2 cellular contexts compared by ENCODE assay signal in genomic region chr10:132537713-132538020, GRCh38.
TF ChIP-seq lines count a peak whose summit lies in the region.

TSS of gene INPP5A (plus strand) at chr10:132537787. CDS start at chr10:132538097, 310 bp downstream.

TF ChIP-seq in SK-N-SH, 30 proteins besides CTCF, POLR2A, EP300 and RAD21 (continued from another document):
- TF ChIP-seq ZBTB33 (IDR thresholded peaks at IDR 0.05; ENCODE audit: borderline replicate concordance, low read depth) (no peak), FOSL2 (IDR thresholded peaks at IDR 0.05; ENCODE audit: borderline replicate concordance, low read depth) (no peak), YY1 (IDR thresholded peaks at IDR 0.05; ENCODE audit: low read depth) (peak; percentile 55; the same call in 1 of the 2 replicates), RCOR1 (IDR thresholded peaks at IDR 0.05; ENCODE audit: low read length) (no peak), SMC3 (IDR thresholded peaks at IDR 0.05; ENCODE audit: low read depth, low read length) (no peak), MXI1 (IDR thresholded peaks at IDR 0.05; ENCODE audit: low read depth, low read length) (no peak), GABPA (IDR thresholded peaks at IDR 0.05; ENCODE audit: low read depth) (no peak), RXRA (IDR thresholded peaks at IDR 0.05; ENCODE audit: borderline replicate concordance, low read depth) (no peak), GATA2 (CRISPR knock-in tag; IDR thresholded peaks at IDR 0.05) (no peak), FOXJ3 (CRISPR knock-in tag; IDR thresholded peaks at IDR 0.05) (no peak), POLR2AphosphoS5 (IDR thresholded peaks at IDR 0.05; ENCODE audit: low read depth, low read length) (peak; percentile 42; the same call in 1 of the 2 replicates)
- TF ChIP-seq, protein P1, sequence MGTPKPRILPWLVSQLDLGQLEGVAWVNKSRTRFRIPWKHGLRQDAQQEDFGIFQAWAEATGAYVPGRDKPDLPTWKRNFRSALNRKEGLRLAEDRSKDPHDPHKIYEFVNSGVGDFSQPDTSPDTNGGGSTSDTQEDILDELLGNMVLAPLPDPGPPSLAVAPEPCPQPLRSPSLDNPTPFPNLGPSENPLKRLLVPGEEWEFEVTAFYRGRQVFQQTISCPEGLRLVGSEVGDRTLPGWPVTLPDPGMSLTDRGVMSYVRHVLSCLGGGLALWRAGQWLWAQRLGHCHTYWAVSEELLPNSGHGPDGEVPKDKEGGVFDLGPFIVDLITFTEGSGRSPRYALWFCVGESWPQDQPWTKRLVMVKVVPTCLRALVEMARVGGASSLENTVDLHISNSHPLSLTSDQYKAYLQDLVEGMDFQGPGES (IDR thresholded peaks at IDR 0.05; ENCODE audit: low read depth, low read length), result no peak

TF ChIP-seq in SK-N-SH treated with all-trans-retinoic acid at 6 μM for 48 hours, 23 proteins besides CTCF, POLR2A, EP300 and RAD21 (continued from another document):
- TF ChIP-seq PATZ1 (CRISPR knock-in tag; IDR thresholded peaks at IDR 0.05; ENCODE audit: borderline replicate concordance) (no peak), ZNF565 (CRISPR knock-in tag; conservative IDR thresholded peaks at IDR 0.05; ENCODE audit: low read depth) (no peak), OSR1 (CRISPR knock-in tag; IDR thresholded peaks at IDR 0.05) (no peak), RARB (CRISPR knock-in tag; IDR thresholded peaks at IDR 0.05) (no peak)
